In genomic region chr1:89994231-89994804, GRCh38 we compare ENCODE assay signal across 8 cellular contexts. TPM values are rescaled to one million over a fixed set of nuclear protein-coding genes. Genes with fewer than 3 reads are reported as not detected.
DNase-seq lines count a peak whose midpoint lies in the region; ATAC-seq and TF ChIP-seq lines count a peak whose summit lies in the region.

No MANE protein-coding gene starts in this region.

- TF ChIP-seq CTCF in HFF-Myc (IDR thresholded peaks at IDR 0.05; ENCODE audit: low read depth, low read length, missing control alignments) (no peak), smooth muscle cell (IDR thresholded peaks at IDR 0.05; ENCODE audit: borderline replicate concordance, insufficient read depth, poor library complexity, severe bottlenecking) (no peak)

- peak overlapping the region; percentile 98 for H3K9ac ChIP-seq in smooth muscle cell (ENCODE audit: low read depth)

- H3K9me3 ChIP-seq in smooth muscle cell (replicated peaks; ENCODE audit: low read depth), result no peaks in the 10 kb centered on the region

- H3K36me3 Mint-ChIP-seq in activated T-helper 2 cell treated with anti-CD3 and anti-CD28 coated beads, Interferon-gamma antibody, Interleukin-2, Interleukin-4, amounts not matched to agents 10 μg/mL and 5 μg/mL and 100 μg/mL, durations not matched to agents 14 hours and 24 hours and 36 hours (ENCODE audit: low read depth), result peaks cover 26% of the 10 kb centered on the region

- H3K27me3 Mint-ChIP-seq in activated T-helper 2 cell treated with anti-CD3 and anti-CD28 coated beads, Interferon-gamma antibody, Interleukin-2, Interleukin-4, amounts not matched to agents 10 μg/mL and 5 μg/mL and 100 μg/mL, durations not matched to agents 14 hours and 24 hours and 36 hours (ENCODE audit: low read depth), result peaks cover 5% of the 10 kb centered on the region

- 72% methylated on average over 16 of the region's 16 CpGs for WGBS in smooth muscle cell (ENCODE audit: low lambda C conversion rate)

- H3K79me2 ChIP-seq in smooth muscle cell (ENCODE audit: low read depth), result peaks cover 40% of the 10 kb centered on the region

- no peak for ATAC-seq in GM21528 (IDR thresholded peaks at IDR 0.05; ENCODE audit: low FRiP score, unreplicated experiment)

- H3K4me2 ChIP-seq in smooth muscle cell, result peak overlapping the region; percentile 90

- H3K27ac ChIP-seq in smooth muscle cell (ENCODE audit: low read depth), result peak overlapping the region; percentile 91

- H2AFZ ChIP-seq in smooth muscle cell (ENCODE audit: low read depth), result peak overlapping the region; percentile 77

- peaks cover 36% of the 10 kb centered on the region for H4K20me1 ChIP-seq in smooth muscle cell (ENCODE audit: low read depth)

- no peaks in the 10 kb centered on the region for H3K36me3 ChIP-seq in smooth muscle cell (ENCODE audit: low read depth)

- peak overlapping the region; percentile 91 for H3K27ac Mint-ChIP-seq in activated T-helper 2 cell treated with anti-CD3 and anti-CD28 coated beads, Interferon-gamma antibody, Interleukin-2, Interleukin-4, amounts not matched to agents 10 μg/mL and 5 μg/mL and 100 μg/mL, durations not matched to agents 14 hours and 24 hours and 36 hours

- H3K4me3 ChIP-seq in HFF-Myc (replicated peaks; ENCODE audit: low read depth, low read length) (peak overlapping the region; percentile 86), iPS-11a (ENCODE audit: low read depth, low read length) (peak overlapping the region; percentile 35), smooth muscle cell (peak overlapping the region; percentile 88)

- H3K4me1 ChIP-seq in smooth muscle cell (ENCODE audit: low read depth), result peaks cover 42% of the 10 kb centered on the region

- H3K4me1 Mint-ChIP-seq in activated T-helper 2 cell treated with anti-CD3 and anti-CD28 coated beads, Interferon-gamma antibody, Interleukin-2, Interleukin-4, amounts not matched to agents 10 μg/mL and 5 μg/mL and 100 μg/mL, durations not matched to agents 14 hours and 24 hours and 36 hours (ENCODE audit: low read depth), result peaks cover 35% of the 10 kb centered on the region

- intact Hi-C loops in activated T-helper 2 cell treated with anti-CD3 and anti-CD28 coated beads, Interferon-gamma antibody, Interleukin-2, Interleukin-4, amounts not matched to agents 10 μg/mL and 5 μg/mL and 100 μg/mL, durations not matched to agents 14 hours and 24 hours and 36 hours (cut with micrococcal nuclease), result loop anchor here (2.0 to 10.0 kb wide), 4 partner anchors 152 to 360 kb away; partner anchors contain the start of genes LRRC8C and LRRC8D

- peak overlapping the region; percentile 98 for H3K4me3 Mint-ChIP-seq in activated T-helper 2 cell treated with anti-CD3 and anti-CD28 coated beads, Interferon-gamma antibody, Interleukin-2, Interleukin-4, amounts not matched to agents 10 μg/mL and 5 μg/mL and 100 μg/mL, durations not matched to agents 14 hours and 24 hours and 36 hours (ENCODE audit: low read depth)

- no peaks in the 10 kb centered on the region for H3K27me3 ChIP-seq in smooth muscle cell (ENCODE audit: low read depth)

- no peak for DNase-seq in HFF-Myc (ENCODE audit: extremely low read depth, low read depth)
- no peak for DNase-seq in activated T-helper 2 cell treated with anti-CD3 and anti-CD28 coated beads, Interferon-gamma antibody, Interleukin-2, Interleukin-4, amounts not matched to agents 10 μg/mL and 5 μg/mL and 100 μg/mL, durations not matched to agents 14 hours and 24 hours and 36 hours (ENCODE audit: low spot score)
- DNase-seq in smooth muscle cell (lab: John Stamatoyannopoulos, UW; ENCODE audit: unreplicated experiment), result no peak
- no peak for DNase-seq in cerebellum (ENCODE audit: low spot score)
- DNase-seq in stimulated activated CD4-positive, alpha-beta T cell treated with anti-CD3 and anti-CD28 coated beads, Interleukin-12 subunit alpha, Interleukin-12 subunit beta, amount 100 ng/mL, for 4 hours, result no peak
- no peak for DNase-seq in NCI-H187 (lab: John Stamatoyannopoulos, UW)

- H3K9me3 Mint-ChIP-seq in activated T-helper 2 cell treated with anti-CD3 and anti-CD28 coated beads, Interferon-gamma antibody, Interleukin-2, Interleukin-4, amounts not matched to agents 10 μg/mL and 5 μg/mL and 100 μg/mL, durations not matched to agents 14 hours and 24 hours and 36 hours, result no peaks in the 10 kb centered on the region

- H3F3A ChIP-seq in smooth muscle cell (ENCODE audit: low read depth), result peaks cover 16% of the 10 kb centered on the region

RNA-seq across cellular contexts. Expression of gene ZNF326, which starts 0.6 kb away (rescaled TPM):
- total RNA-seq in activated T-helper 2 cell treated with anti-CD3 and anti-CD28 coated beads, Interferon-gamma antibody, Interleukin-2, Interleukin-4, amounts not matched to agents 10 μg/mL and 5 μg/mL and 100 μg/mL, durations not matched to agents 14 hours and 24 hours and 36 hours, result 32.8 and 33.1 TPM in 2 replicates
- total RNA-seq in smooth muscle cell (11.3 and 12.8 TPM in 2 replicates), cerebellum (62.9 TPM)
- polyA plus RNA-seq in smooth muscle cell, result 7.7 and 11.9 TPM in 2 replicates

Comparison
In these comparisons a context has a peak if more than half of its experiments do, and no peak if none do; other contexts are left out.
1. H3K4me3 ChIP-seq: peak in every context shown above with its lines; median percentile 88 in smooth muscle cell; 86 in HFF-Myc; 35 in iPS-11a.